Comparison of ENCODE assay signal across 9 cellular contexts in genomic region chr7:82605247-82605864, GRCh38.
DNase-seq lines count a peak whose midpoint lies in the region; ATAC-seq, FAIRE-seq and TF ChIP-seq lines count a peak whose summit lies in the region.
"Had no signal": no experiment of that assay in that cellular context is flagged by ENCODE, and none has a peak within 500 bp of the region (broad histone marks: within the 10 kb centered on the region; RNA-seq: fewer than 3 reads in every experiment).

No MANE protein-coding gene starts in this region.

- no peak overlapping the region for H2BK12ac ChIP-seq in mesenchymal stem cell (ENCODE audit: low read length in 2 of 2)

- H4K91ac ChIP-seq in mesenchymal stem cell (ENCODE audit: low read length), result no peak overlapping the region

- no peak overlapping the region for H2BK15ac ChIP-seq in mesenchymal stem cell (ENCODE audit: low read depth, poor library complexity, severe bottlenecking)

- H3K36me3 Mint-ChIP-seq in natural killer cell, result no peaks in the 10 kb centered on the region
- H3K36me3 Mint-ChIP-seq in natural killer cell treated with Interleukin-12 subunit alpha and Interleukin-12 subunit beta and Interleukin-15 and Interleukin-18, amount 100 ng/mL, for 72 hours, result no peaks in the 10 kb centered on the region

- H2AFZ ChIP-seq in mesenchymal stem cell (ENCODE audit: low read depth, low read length), result no peak overlapping the region

- no peak overlapping the region for H2BK5ac ChIP-seq in mesenchymal stem cell (ENCODE audit: low read depth, low read length, poor library complexity, severe bottlenecking)

- no peak overlapping the region for H3K27ac Mint-ChIP-seq in natural killer cell
- H3K27ac Mint-ChIP-seq in natural killer cell treated with Interleukin-12 subunit alpha and Interleukin-12 subunit beta and Interleukin-15 and Interleukin-18, amount 100 ng/mL, for 72 hours, result no peak overlapping the region

- H3K9me3 Mint-ChIP-seq in natural killer cell, result no peaks in the 10 kb centered on the region
- no peaks in the 10 kb centered on the region for H3K9me3 Mint-ChIP-seq in natural killer cell treated with Interleukin-12 subunit alpha and Interleukin-12 subunit beta and Interleukin-15 and Interleukin-18, amount 100 ng/mL, for 72 hours

- no peak overlapping the region for H3K27ac ChIP-seq in mesenchymal stem cell (ENCODE audit: low read length, poor library complexity, severe bottlenecking)

- no peak overlapping the region for H2AK5ac ChIP-seq in mesenchymal stem cell (ENCODE audit: low read length, severe bottlenecking)

- ATAC-seq in natural killer cell, result no peak
- no peak for ATAC-seq in natural killer cell treated with Interleukin-12 subunit alpha and Interleukin-12 subunit beta and Interleukin-15 and Interleukin-18, amount 100 ng/mL, for 72 hours
- peak; percentile 50 for ATAC-seq in HG03521 (IDR thresholded peaks at IDR 0.05; ENCODE audit: unreplicated experiment)
- no peak for ATAC-seq in HG03045 (IDR thresholded peaks at IDR 0.05; ENCODE audit: unreplicated experiment)

- H3K18ac ChIP-seq in mesenchymal stem cell (ENCODE audit: low read depth in 1 of 2, low read length in 2 of 2), result no peak overlapping the region

- intact Hi-C loops in natural killer cell (cut with micrococcal nuclease), result loop anchor here (10.0 kb wide), 1 partner anchor 119 kb away; no protein-coding TSS in a partner anchor

- H3K36me3 ChIP-seq in bronchial epithelial cell (ENCODE audit: control insufficient read depth, insufficient read depth, low read length), result no peaks in the 10 kb centered on the region
- no peaks in the 10 kb centered on the region for H3K36me3 ChIP-seq in mesenchymal stem cell (ENCODE audit: control insufficient read depth in 1 of 2, insufficient read depth in 2 of 2, low read depth in 1 of 2, low read length in 2 of 2)

- no peak overlapping the region for H3K23ac ChIP-seq in mesenchymal stem cell (ENCODE audit: low read length in 2 of 2)

- no peaks in the 10 kb centered on the region for H3K4me1 Mint-ChIP-seq in natural killer cell
- no peaks in the 10 kb centered on the region for H3K4me1 Mint-ChIP-seq in natural killer cell treated with Interleukin-12 subunit alpha and Interleukin-12 subunit beta and Interleukin-15 and Interleukin-18, amount 100 ng/mL, for 72 hours (ENCODE audit: low read depth in 2 of 2)

- TF ChIP-seq CTCF in natural killer cell (IDR thresholded peaks at IDR 0.05) (peak; percentile 51), bronchial epithelial cell (IDR thresholded peaks at IDR 0.05; ENCODE audit: insufficient read depth, low read length, severe bottlenecking) (peak; percentile 58)

- no peak overlapping the region for H2BK120ac ChIP-seq in mesenchymal stem cell (ENCODE audit: low read depth, low read length)

- H3K27me3 ChIP-seq in bronchial epithelial cell (ENCODE audit: control insufficient read depth, insufficient read depth, low read length) (no peaks in the 10 kb centered on the region), mesenchymal stem cell (ENCODE audit: control insufficient read depth in 1 of 2, insufficient read depth in 1 of 2, low read length in 2 of 2) (no peaks in the 10 kb centered on the region)

- no peak overlapping the region for H3K9ac ChIP-seq in mesenchymal stem cell (ENCODE audit: low read length)

- no peak overlapping the region for H3K4me3 ChIP-seq in bronchial epithelial cell (ENCODE audit: low read depth, low read length)
- H3K4me3 ChIP-seq in mesenchymal stem cell (ENCODE audit: insufficient read depth in 1 of 2, low read depth in 1 of 2, low read length in 2 of 2), result no peak overlapping the region

- no peak overlapping the region for H3K4me3 Mint-ChIP-seq in natural killer cell
- no peak overlapping the region for H3K4me3 Mint-ChIP-seq in natural killer cell treated with Interleukin-12 subunit alpha and Interleukin-12 subunit beta and Interleukin-15 and Interleukin-18, amount 100 ng/mL, for 72 hours

- no peak for FAIRE-seq in bronchial epithelial cell (lab: Jason Lieb, UNC)
- FAIRE-seq: GM18507 had no signal

- H3K14ac ChIP-seq in mesenchymal stem cell (ENCODE audit: low read length in 2 of 2), result no peak overlapping the region

- no peak overlapping the region for H3K4me2 ChIP-seq in mesenchymal stem cell (ENCODE audit: low read length, poor library complexity, severe bottlenecking)

- no peaks in the 10 kb centered on the region for H3K79me1 ChIP-seq in mesenchymal stem cell (replicated peaks; ENCODE audit: low read length, poor library complexity, severe bottlenecking)

- no peak overlapping the region for H3K4ac ChIP-seq in mesenchymal stem cell (ENCODE audit: low read depth in 1 of 2, low read length in 2 of 2)

- DNase-seq in natural killer cell (no peak), NCI-H82 (lab: John Stamatoyannopoulos, UW) (peak; percentile 69), bronchial epithelial cell (ENCODE audit: low read depth) (peak; percentile 33), mesenchymal stem cell (peak; percentile 46)
- no peak for DNase-seq in natural killer cell treated with Interleukin-12 subunit alpha and Interleukin-12 subunit beta and Interleukin-15 and Interleukin-18, amount 100 ng/mL, for 72 hours (ENCODE audit: low spot score)
- no peak for DNase-seq in activated CD4-positive, alpha-beta T cell treated with anti-CD3 and anti-CD28 coated beads, Interleukin-2, amount 50 U/mL, for 1 hour

- no peaks in the 10 kb centered on the region for H3K27me3 Mint-ChIP-seq in natural killer cell (ENCODE audit: low read depth in 2 of 2)
- no peaks in the 10 kb centered on the region for H3K27me3 Mint-ChIP-seq in natural killer cell treated with Interleukin-12 subunit alpha and Interleukin-12 subunit beta and Interleukin-15 and Interleukin-18, amount 100 ng/mL, for 72 hours

- H3K4me1 ChIP-seq in mesenchymal stem cell (ENCODE audit: control insufficient read depth, insufficient read depth, low read depth, low read length), result no peaks in the 10 kb centered on the region

- no CpG with 5 or more reads among the region's 4 CpGs for WGBS in mesenchymal stem cell

- H3K9me3 ChIP-seq in mesenchymal stem cell (ENCODE audit: control insufficient read depth, low read length), result no peaks in the 10 kb centered on the region

- no peak overlapping the region for H4K8ac ChIP-seq in mesenchymal stem cell (ENCODE audit: low read length)

Comparison
In these comparisons a context has a peak if more than half of its experiments do, and no peak if none do; other contexts are left out.
1. DNase-seq: peak in NCI-H82 (single experiment), bronchial epithelial cell (single experiment) and mesenchymal stem cell (single experiment); none in natural killer cell (single experiment), natural killer cell treated with Interleukin-12 subunit alpha and Interleukin-12 subunit beta and Interleukin-15 and Interleukin-18, amount 100 ng/mL, for 72 hours (single experiment) and activated CD4-positive, alpha-beta T cell treated with anti-CD3 and anti-CD28 coated beads, Interleukin-2, amount 50 U/mL, for 1 hour (single experiment).